ENCODE assay signal across 8 cellular contexts in the genomic region with DNA sequence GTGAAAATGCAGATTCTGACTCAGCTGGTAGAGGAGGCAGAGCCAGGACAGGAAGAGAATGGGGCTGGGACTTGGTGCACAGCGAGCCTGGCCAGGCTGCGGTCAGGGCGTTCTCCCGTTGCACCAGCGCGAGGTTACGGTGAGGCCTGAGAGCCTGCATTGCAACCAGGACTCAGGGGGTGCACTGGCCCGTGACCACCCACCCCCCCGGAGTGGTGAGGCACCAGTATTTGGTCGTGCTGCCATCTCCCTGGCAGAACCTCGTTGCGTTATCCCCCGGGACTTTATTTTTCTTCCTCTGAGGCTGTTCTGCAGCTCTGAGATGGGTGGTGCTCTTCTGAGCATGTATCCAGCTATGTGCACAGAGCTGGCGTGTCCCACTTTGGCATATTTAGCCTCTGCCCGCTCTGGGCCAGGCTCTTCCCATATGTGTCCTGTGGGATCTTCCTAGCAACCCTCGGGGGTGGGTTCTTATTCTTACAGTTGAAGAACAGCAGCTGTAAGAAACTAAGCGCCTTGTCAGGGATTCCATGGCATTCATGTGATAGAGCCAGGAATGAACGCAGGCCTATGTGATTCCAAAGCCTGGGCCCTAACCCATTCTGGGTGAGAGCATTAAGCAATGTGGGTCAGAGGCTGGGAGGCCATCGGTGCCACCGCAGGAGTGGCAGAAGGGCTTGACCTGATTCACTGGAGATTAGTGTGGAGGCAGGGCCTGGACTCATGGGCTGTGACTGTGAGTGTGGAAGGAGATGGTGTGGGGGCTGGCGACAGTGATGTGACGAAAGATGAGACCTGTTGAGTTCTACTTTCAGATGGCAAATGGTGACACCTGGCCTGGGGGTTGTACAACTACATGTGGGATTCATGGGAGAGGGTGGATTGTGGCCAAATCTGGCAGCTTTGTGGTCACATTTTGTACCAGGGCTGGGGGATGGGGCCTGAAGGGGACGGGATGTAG. TPM values are rescaled to one million over a fixed set of nuclear protein-coding genes. Genes with fewer than 3 reads are reported as not detected.
DNase-seq lines count a peak whose midpoint lies in the region; ATAC-seq and TF ChIP-seq lines count a peak whose summit lies in the region.
"Had no signal": no experiment of that assay in that cellular context is flagged by ENCODE, and none has a peak within 500 bp of the region (broad histone marks: within the 10 kb centered on the region; RNA-seq: fewer than 3 reads in every experiment).

No MANE protein-coding gene starts in this region.

- H3K9me3 Mint-ChIP-seq in central memory CD8-positive, alpha-beta T cell = no peaks in the 10 kb centered on the region

- H3K27me3 ChIP-seq in gastrocnemius medialis (no peaks in the 10 kb centered on the region), foreskin keratinocyte (no peaks in the 10 kb centered on the region)

- peaks cover 33% of the 10 kb centered on the region for H3K36me3 Mint-ChIP-seq in central memory CD8-positive, alpha-beta T cell (ENCODE audit: insufficient read depth)

- H3K27me3 Mint-ChIP-seq in central memory CD8-positive, alpha-beta T cell = no peaks in the 10 kb centered on the region

- no peaks in the 10 kb centered on the region for H3K36me3 ChIP-seq in gastrocnemius medialis

- H3K27ac Mint-ChIP-seq in central memory CD8-positive, alpha-beta T cell (ENCODE audit: low read depth) = peak overlapping the region; percentile 83

- peak overlapping the region; percentile 92 for H3K4me3 Mint-ChIP-seq in central memory CD8-positive, alpha-beta T cell

- peak overlapping the region in 3 of 4 donors; percentile 15 to 97 (median 80) for H3K4me3 ChIP-seq in gastrocnemius medialis

- peaks cover 55 to 72% of the 10 kb centered on the region in 2 donors for H3K4me1 ChIP-seq in gastrocnemius medialis
- H3K4me1 ChIP-seq in foreskin keratinocyte = no peaks in the 10 kb centered on the region

- ATAC-seq in GM18517 (IDR thresholded peaks at IDR 0.05; ENCODE audit: unreplicated experiment) (peak; percentile 32), HG03103 (IDR thresholded peaks at IDR 0.05; ENCODE audit: low read depth, unreplicated experiment) (peak; percentile 29), gastrocnemius medialis (peak; percentile 4 to 15), HG03378 (IDR thresholded peaks at IDR 0.05; ENCODE audit: unreplicated experiment) (no peak), foreskin keratinocyte (no peak)
- no peak for ATAC-seq in central memory CD8-positive, alpha-beta T cell (replicated peaks; ENCODE audit: extremely low read depth, poor library complexity, severe bottlenecking)

- peak overlapping the region; percentile 94 to 98 (median 98) for H3K27ac ChIP-seq in gastrocnemius medialis
- H3K27ac ChIP-seq in foreskin keratinocyte = no peak overlapping the region

- intact Hi-C loops in gastrocnemius medialis (cut with DNase I; ENCODE audit: low total_unique reads) = no loop called here

- H3K4me1 Mint-ChIP-seq in central memory CD8-positive, alpha-beta T cell = peaks cover 71% of the 10 kb centered on the region

- H3K9me3 ChIP-seq in gastrocnemius medialis = no peaks in the 10 kb centered on the region

- in situ Hi-C loops in gastrocnemius medialis (cut with MboI; ENCODE audit: low sequenced_read_pairs in 4 of 4) = no loop called here

- TF ChIP-seq POLR2A in gastrocnemius medialis (IDR thresholded peaks at IDR 0.05) = no peak

- TF ChIP-seq CTCF in gastrocnemius medialis (IDR thresholded peaks at IDR 0.05 in 4 of 5, conservative IDR thresholded peaks at IDR 0.05 in 1 of 5) (no peak), foreskin keratinocyte (conservative IDR thresholded peaks at IDR 0.05) (no peak)

- DNase-seq in central memory CD8-positive, alpha-beta T cell (ENCODE audit: low spot score in 2 of 2) = no peak
- DNase-seq in gastrocnemius medialis (peak; percentile 62 to 77), NCI-H187 (lab: John Stamatoyannopoulos, UW) (no peak), foreskin keratinocyte (no peak)
- DNase-seq: IMR-90 had no signal

RNA-seq across cellular contexts. Expression of a gene that starts 3.1 kb away (rescaled TPM):
- total RNA-seq in gastrocnemius medialis (10 to 100 TPM; 55.4 to 70.2 (median 56.4) TPM), foreskin keratinocyte (10.0 and 11.0 TPM in 2 replicates)
- polyA plus RNA-seq in foreskin keratinocyte = 5.1 and 5.5 TPM in 2 replicates

RNA-seq across cellular contexts. Expression of a gene that starts 21.6 kb away (rescaled TPM):
- total RNA-seq in gastrocnemius medialis = 10 to 100 TPM; 28.8 to 58.0 (median 35.8) TPM
- total RNA-seq in foreskin keratinocyte = 64.5 and 71.9 TPM in 2 replicates
- polyA plus RNA-seq in foreskin keratinocyte = 73.6 and 87.9 TPM in 2 replicates

Comparison
In these comparisons a context has a peak if more than half of its experiments do, and no peak if none do; other contexts are left out.
1. ATAC-seq: peak in GM18517 (single experiment), HG03103 (single experiment) and gastrocnemius medialis (2 of 2); none in central memory CD8-positive, alpha-beta T cell (single experiment), HG03378 (single experiment) and foreskin keratinocyte (single experiment).
2. DNase-seq: peak in gastrocnemius medialis (2 of 2); none in central memory CD8-positive, alpha-beta T cell (0 of 2), NCI-H187 (0 of 2) and foreskin keratinocyte (0 of 2).